Comparison of ENCODE assay signal across 10 cellular contexts in genomic region chr5:146079695-146080361, GRCh38. TPM values are rescaled to one million over a fixed set of nuclear protein-coding genes. Genes with fewer than 3 reads are reported as not detected.
DNase-seq lines count a peak whose midpoint lies in the region; ATAC-seq, FAIRE-seq and TF ChIP-seq lines count a peak whose summit lies in the region.
"Had no signal": no experiment of that assay in that cellular context is flagged by ENCODE, and none has a peak within 500 bp of the region (broad histone marks: within the 10 kb centered on the region; RNA-seq: fewer than 3 reads in every experiment).

No MANE protein-coding gene starts in this region.

- H3K36me3 ChIP-seq in BLaER1 treated with 17β-estradiol and CSF1 and Interleukin-3, amounts not matched to agents 10 nM and 100 nM = no peaks in the 10 kb centered on the region
- H3K36me3 ChIP-seq in endodermal cell (ENCODE audit: control insufficient read depth, insufficient read depth, low read length) (no peaks in the 10 kb centered on the region), HepG2 (replicated peaks in 1 of 2; ENCODE audit: control insufficient read depth in 1 of 2, insufficient read depth in 2 of 2, low read length in 2 of 2) (no peaks in the 10 kb centered on the region)
- H3K36me3 ChIP-seq: Peyer's patch had no signal

- no TSS peak for BruUV-seq in HepG2 (replicated peaks; lab: Mats Ljungman, UMichigan)

- no peaks in the 10 kb centered on the region for H3K9me3 Mint-ChIP-seq in endodermal cell

- TF ChIP-seq EP300 in HepG2 (IDR thresholded peaks at IDR 0.05; ENCODE audit: low read depth in 2 of 2, low read length in 2 of 2) (no peak), HepG2 (CRISPR knock-in tag; IDR thresholded peaks at IDR 0.05; ENCODE audit: borderline replicate concordance) (no peak)

- H3K27me3 ChIP-seq in BLaER1 treated with 17β-estradiol and CSF1 and Interleukin-3, amounts not matched to agents 10 nM and 100 nM = no peaks in the 10 kb centered on the region
- H3K27me3 ChIP-seq in endodermal cell (ENCODE audit: control insufficient read depth, insufficient read depth, low read length, poor library complexity, severe bottlenecking) (no peaks in the 10 kb centered on the region), HepG2 (ENCODE audit: control insufficient read depth in 1 of 2, insufficient read depth in 2 of 2, low read length in 2 of 2) (no peaks in the 10 kb centered on the region)
- H3K27me3 ChIP-seq: Peyer's patch had no signal

- H3K4me3 ChIP-seq in BLaER1 treated with 17β-estradiol and CSF1 and Interleukin-3, amounts not matched to agents 10 nM and 100 nM = peak overlapping the region in 2 of 10 experiments; percentile 4 to 20; a peak in 1 of 20 replicates
- H3K4me3 ChIP-seq in endodermal cell (ENCODE audit: low read length) (no peak overlapping the region), HepG2 (replicated peaks in 1 of 3; ENCODE audit: insufficient read depth in 1 of 3, low read depth in 2 of 3, low read length in 3 of 3) (no peak overlapping the region)
- H3K4me3 ChIP-seq: Peyer's patch had no signal

- ATAC-seq in GM21619 (IDR thresholded peaks at IDR 0.05; ENCODE audit: unreplicated experiment) = peak; percentile 38
- ATAC-seq in HepG2 = no peak
- ATAC-seq: esophagus mucosa had no signal

- H3K36me3 Mint-ChIP-seq in endodermal cell (ENCODE audit: low read depth) = no peaks in the 10 kb centered on the region

- no peak for FAIRE-seq in HepG2 (lab: Jason Lieb, UNC)

- CTCF ChIA-PET in HepG2 (lab: Yijun Ruan, JAX; ENCODE audit: low intra/inter-chr PET ratio, low total read pairs) = no interaction called here

- H3K79me2 ChIP-seq in HepG2 (ENCODE audit: insufficient read depth, low read length) = no peaks in the 10 kb centered on the region

- peaks cover 25 to 79% (median 69%) of the 10 kb centered on the region in 10 experiments for H3K4me1 ChIP-seq in BLaER1 treated with 17β-estradiol and CSF1 and Interleukin-3, amounts not matched to agents 10 nM and 100 nM
- H3K4me1 ChIP-seq in endodermal cell (ENCODE audit: control insufficient read depth, insufficient read depth, low read length) (no peaks in the 10 kb centered on the region), HepG2 (ENCODE audit: insufficient read depth, low read length) (peaks cover 9% of the 10 kb centered on the region)
- H3K4me1 ChIP-seq: Peyer's patch had no signal

- intact Hi-C loops in HepG2 (cut with micrococcal nuclease; ENCODE audit: unreplicated experiment) = no loop called here

- WGBS in endodermal cell (ENCODE audit: insufficient coverage in 1 of 2, insufficient read length in 1 of 2), 2 experiments = 64 to 89% methylated on average over 1 to 5 of the region's 7 CpGs
- WGBS in HepG2 (ENCODE audit: low lambda C conversion rate) = 55% methylated on average over 7 of the region's 7 CpGs

- TF ChIP-seq POLR2A in HepG2 (IDR thresholded peaks at IDR 0.05; ENCODE audit: insufficient read depth in 1 of 2, low read depth in 2 of 2, low read length in 2 of 2) = no peak

- H4K20me1 ChIP-seq in BLaER1 treated with 17β-estradiol and CSF1 and Interleukin-3, amounts not matched to agents 10 nM and 100 nM = no peaks in the 10 kb centered on the region
- H4K20me1 ChIP-seq in HepG2 (ENCODE audit: insufficient read depth, low read length) = no peaks in the 10 kb centered on the region

- no peaks in the 10 kb centered on the region for H3K27me3 Mint-ChIP-seq in endodermal cell (ENCODE audit: insufficient read depth)

- peaks cover 22% of the 10 kb centered on the region for H3K4me1 Mint-ChIP-seq in endodermal cell

- H3K9me3 ChIP-seq in BLaER1 treated with 17β-estradiol and CSF1 and Interleukin-3, amounts not matched to agents 10 nM and 100 nM (replicated peaks in 1 of 11) = no peaks in the 10 kb centered on the region; a peak in 1 of 22 replicates
- no peaks in the 10 kb centered on the region for H3K9me3 ChIP-seq in endodermal cell (ENCODE audit: control insufficient read depth, low read length)
- no peaks in the 10 kb centered on the region for H3K9me3 ChIP-seq in HepG2 (ENCODE audit: low read length)
- H3K9me3 ChIP-seq: Peyer's patch had no signal

- H3K27ac ChIP-seq in BLaER1 treated with 17β-estradiol and CSF1 and Interleukin-3, amounts not matched to agents 10 nM and 100 nM = peak overlapping the region in 9 of 11 experiments; percentile 75 to 93 (median 89); a peak in 18 of 22 replicates
- H3K27ac ChIP-seq in endodermal cell (ENCODE audit: low read depth, low read length) (no peak overlapping the region), HepG2 (ENCODE audit: extremely low read length, insufficient read depth, low read length) (no peak overlapping the region)
- H3K27ac ChIP-seq: Peyer's patch had no signal

- TF ChIP-seq CTCF in endodermal cell (conservative IDR thresholded peaks at IDR 0.05) (no peak), HepG2 (CRISPR knock-in tag; IDR thresholded peaks at IDR 0.05) (no peak)

- H3K4me3 Mint-ChIP-seq in endodermal cell = no peak overlapping the region

- POLR2A ChIA-PET in HepG2 (lab: Yijun Ruan, JAX) = no interaction called here

- DNase-seq in OCI-M1 (lab: John Stamatoyannopoulos, UW) (peak; percentile 76), endodermal cell (peak; percentile 47), UCSD-AML1 (lab: John Stamatoyannopoulos, UW; ENCODE audit: unreplicated experiment) (no peak), HepG2 (ENCODE audit: low spot score) (no peak), DMS53 treated with DMSO at 0.1 percent for 48 hours (lab: John Stamatoyannopoulos, UW; ENCODE audit: unreplicated experiment) (no peak), cortex of kidney (lab: John Stamatoyannopoulos, UW) (no peak)
- DNase-seq: Peyer's patch had no signal

- no peak overlapping the region for H2AFZ ChIP-seq in HepG2 (ENCODE audit: low read length)

- no peak overlapping the region for H3K27ac Mint-ChIP-seq in endodermal cell

- H3K4me2 ChIP-seq in BLaER1 treated with 17β-estradiol and CSF1 and Interleukin-3, amounts not matched to agents 10 nM and 100 nM = peak overlapping the region; percentile 56 to 87 (median 70)
- H3K4me2 ChIP-seq in HepG2 (ENCODE audit: low read depth, low read length) = no peak overlapping the region

- in situ Hi-C loops in HepG2 (cut with HindIII; ENCODE audit: extremely low pct_ligation_motif_present, low pct_unique_long_range_greater_than_20kb) = no loop called here

- peak overlapping the region in 9 of 11 experiments; percentile 44 to 76 (median 64); a peak in 16 of 22 replicates for H3K9ac ChIP-seq in BLaER1 treated with 17β-estradiol and CSF1 and Interleukin-3, amounts not matched to agents 10 nM and 100 nM
- H3K9ac ChIP-seq in endodermal cell (ENCODE audit: extremely low read depth, low read length, poor library complexity, severe bottlenecking) (no peak overlapping the region), HepG2 (ENCODE audit: insufficient read depth, low read depth, low read length) (no peak overlapping the region)

- no peak for TF ChIP-seq RAD21 in HepG2 (CRISPR knock-in tag; IDR thresholded peaks at IDR 0.05)

TF ChIP-seq in HepG2, 621 proteins besides CTCF, POLR2A, EP300 and RAD21 (continues in another document):
- TF ChIP-seq FOXK1 (CRISPR knock-in tag; IDR thresholded peaks at IDR 0.05; ENCODE audit: borderline replicate concordance, low read depth) = no peak
- TF ChIP-seq U2AF1 (optimal IDR thresholded peaks at IDR 0.05; ENCODE audit: low read depth, low read length) = no peak
- no peak for TF ChIP-seq SRSF4 (IDR thresholded peaks at IDR 0.05; ENCODE audit: low read depth, low read length, poor library complexity, severe bottlenecking)
- TF ChIP-seq NBN (conservative IDR thresholded peaks at IDR 0.05) = no peak
- no peak for TF ChIP-seq DNMT3B (CRISPR knock-in tag; conservative IDR thresholded peaks at IDR 0.05)

RNA-seq across cellular contexts. Expression of gene PLAC8L1, which starts 25.5 kb away (rescaled TPM):
- 1 to 10 TPM in 1 of 2 donors, under 1 TPM in 1; 1.00 to 1.5 TPM for total RNA-seq in endodermal cell
- polyA plus RNA-seq in endodermal cell (2013, experiment 1 of 2) = 0.82 TPM
- polyA plus RNA-seq in endodermal cell (2013, experiment 2 of 2) = not detected
- not detected in 2 replicates for total RNA-seq in HepG2 (2016; rRNA removed; fragmentation: Illumina TruSeq; extraction: Trizol)
- not detected in 2 replicates for total RNA-seq in HepG2 (2016; cell fraction: cytosol; rRNA removed; fragmentation: Illumina TruSeq; extraction: Trizol; ENCODE audit: low read depth)
- not detected in 2 replicates for total RNA-seq in HepG2 (2016; cell fraction: insoluble cytoplasmic fraction; rRNA removed; fragmentation: Illumina TruSeq; extraction: Trizol)
- total RNA-seq in HepG2 (2016; cell fraction: membrane; rRNA removed; fragmentation: Illumina TruSeq; extraction: Trizol) = not detected in 2 replicates
- 0.71 TPM in 1 of 2 replicates, not detected in the other for total RNA-seq in HepG2 (2016; cell fraction: nucleus; rRNA removed; fragmentation: Illumina TruSeq; extraction: Trizol)
- polyA plus RNA-seq in HepG2 (2011; rRNA removed) = 0.29 and 0.44 TPM in 2 replicates
- 0.13 and 0.21 TPM in 2 replicates for polyA plus RNA-seq in HepG2 (2011; cell fraction: cytosol; rRNA removed)
- 2.1 and 2.5 TPM in 2 replicates for polyA plus RNA-seq in HepG2 (2011; cell fraction: nucleus; rRNA removed)
- 0.52 and 1.0 TPM in 2 replicates for polyA plus RNA-seq in HepG2 (2012)
- not detected in 2 replicates for polyA plus RNA-seq in HepG2 (2016; cell fraction: cytosol; fragmentation: Illumina TruSeq; extraction: Trizol; ENCODE audit: low read depth)
- not detected in 2 replicates for polyA plus RNA-seq in HepG2 (2016; cell fraction: insoluble cytoplasmic fraction; fragmentation: Illumina TruSeq; extraction: Trizol; ENCODE audit: low read depth)
- polyA plus RNA-seq in HepG2 (2016; cell fraction: membrane; fragmentation: Illumina TruSeq; extraction: Trizol; ENCODE audit: low read depth) = not detected in 2 replicates
- 1.8 TPM in 1 of 2 replicates, not detected in the other for polyA plus RNA-seq in HepG2 (2016; cell fraction: nucleus; fragmentation: Illumina TruSeq; extraction: Trizol; ENCODE audit: insufficient read depth, low read depth)
- polyA minus RNA-seq in HepG2 (2011; rRNA and poly(A)+ RNA removed; ENCODE audit: low replicate concordance) = 0.54 TPM in 1 of 2 replicates, not detected in the other
- polyA minus RNA-seq in HepG2 (2011; cell fraction: cytosol; rRNA and poly(A)+ RNA removed) = not detected in 2 replicates
- 0.87 TPM in 1 of 2 replicates, not detected in the other for polyA minus RNA-seq in HepG2 (2011; cell fraction: nucleus; rRNA and poly(A)+ RNA removed)

Comparison
In these comparisons a context has a peak if more than half of its experiments do, and no peak if none do; other contexts are left out.
1. H3K27ac ChIP-seq: peak in BLaER1 treated with 17β-estradiol and CSF1 and Interleukin-3, amounts not matched to agents 10 nM and 100 nM (9 of 11); none in endodermal cell (single experiment) and HepG2 (single experiment).
2. H3K9ac ChIP-seq: peak in BLaER1 treated with 17β-estradiol and CSF1 and Interleukin-3, amounts not matched to agents 10 nM and 100 nM (9 of 11); none in endodermal cell (single experiment) and HepG2 (single experiment).
3. DNase-seq: peak in OCI-M1 (single experiment) and endodermal cell (single experiment); none in UCSD-AML1 (single experiment), HepG2 (single experiment), DMS53 treated with DMSO at 0.1 percent for 48 hours (single experiment) and cortex of kidney (single experiment).